In genomic region chr10:72037266-72037665, GRCh38 we compare ENCODE assay signal across 1 cellular context.
TF ChIP-seq lines count a peak whose summit lies in the region.

No MANE protein-coding gene starts in this region.

TF ChIP-seq in GM23338, 12 proteins besides CTCF, POLR2A, EP300 and RAD21 (continued from another document):
- TF ChIP-seq ETS1 (IDR thresholded peaks at IDR 0.05) (no peak), REST (IDR thresholded peaks at IDR 0.05; ENCODE audit: unreplicated experiment) (no peak), NANOG (IDR thresholded peaks at IDR 0.05; ENCODE audit: borderline replicate concordance) (no peak), POLR2AphosphoS5 (IDR thresholded peaks at IDR 0.05; ENCODE audit: low read depth) (no peak), ZNF462 (CRISPR knock-in tag; IDR thresholded peaks at IDR 0.05) (no peak), EZH2phosphoT487 (IDR thresholded peaks at IDR 0.05; ENCODE audit: unreplicated experiment) (no peak)
